In genomic region chr4:146214238-146214637, GRCh38 we compare ENCODE assay signal across 1 cellular context.
TF ChIP-seq lines count a peak whose summit lies in the region.

Gene REELD1, plus strand, starts transcription at chr4:146214538. Its CDS starts 2,415 bp downstream, at chr4:146216953.

TF ChIP-seq in GM23338, 12 proteins besides CTCF, POLR2A, EP300 and RAD21 (continued from another document):
- TF ChIP-seq, protein P1, sequence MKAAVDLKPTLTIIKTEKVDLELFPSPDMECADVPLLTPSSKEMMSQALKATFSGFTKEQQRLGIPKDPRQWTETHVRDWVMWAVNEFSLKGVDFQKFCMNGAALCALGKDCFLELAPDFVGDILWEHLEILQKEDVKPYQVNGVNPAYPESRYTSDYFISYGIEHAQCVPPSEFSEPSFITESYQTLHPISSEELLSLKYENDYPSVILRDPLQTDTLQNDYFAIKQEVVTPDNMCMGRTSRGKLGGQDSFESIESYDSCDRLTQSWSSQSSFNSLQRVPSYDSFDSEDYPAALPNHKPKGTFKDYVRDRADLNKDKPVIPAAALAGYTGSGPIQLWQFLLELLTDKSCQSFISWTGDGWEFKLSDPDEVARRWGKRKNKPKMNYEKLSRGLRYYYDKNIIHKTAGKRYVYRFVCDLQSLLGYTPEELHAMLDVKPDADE (IDR thresholded peaks at IDR 0.05), result no peak
- TF ChIP-seq CREB1 (CRISPR knock-in tag; IDR thresholded peaks at IDR 0.05; ENCODE audit: low read depth) (no peak), ZNF331 (CRISPR knock-in tag; IDR thresholded peaks at IDR 0.05; ENCODE audit: low read depth) (no peak), POLR2AphosphoS5 (IDR thresholded peaks at IDR 0.05; ENCODE audit: low read depth) (no peak), STAT1 (IDR thresholded peaks at IDR 0.05; ENCODE audit: unreplicated experiment) (no peak), JUNB (IDR thresholded peaks at IDR 0.05; ENCODE audit: unreplicated experiment) (no peak), NANOG (IDR thresholded peaks at IDR 0.05; ENCODE audit: borderline replicate concordance) (no peak), EZH2 (IDR thresholded peaks at IDR 0.05; ENCODE audit: low read depth, unreplicated experiment) (no peak)
